ENCODE assay signal across 18 cellular contexts in genomic region chr13:79271616-79272015, GRCh38.
A peak's percentile ranks its signal among the peaks of the same experiment; 100 is the strongest.
DNase-seq lines count a peak whose midpoint lies in the region; ATAC-seq and TF ChIP-seq lines count a peak whose summit lies in the region.
"Had no signal": no experiment of that assay in that cellular context is flagged by ENCODE, and none has a peak within 500 bp of the region (broad histone marks: within the 10 kb centered on the region; RNA-seq: fewer than 3 reads in every experiment).

No MANE protein-coding gene starts in this region.

- H3K4me2 ChIP-seq in neural progenitor cell = peak overlapping the region; percentile 38

- H3K4me1 ChIP-seq in HAP-1 (peaks cover 4% of the 10 kb centered on the region; the same call in 1 of the 2 replicates), endodermal cell (ENCODE audit: control insufficient read depth, insufficient read depth, low read length) (no peaks in the 10 kb centered on the region), neural progenitor cell (peaks cover 35% of the 10 kb centered on the region)
- H3K4me1 ChIP-seq: BE2C, Caco-2 had no signal

- H3K36me3 Mint-ChIP-seq in endodermal cell (ENCODE audit: low read depth) (peaks cover 8% of the 10 kb centered on the region), neural progenitor cell (peaks cover 3% of the 10 kb centered on the region)
- H3K36me3 Mint-ChIP-seq: CD4-positive, CD25-positive, alpha-beta regulatory T cell had no signal

- no peak overlapping the region for H3K27ac ChIP-seq in endodermal cell (ENCODE audit: low read depth, low read length)
- no peak overlapping the region for H3K27ac ChIP-seq in neural progenitor cell

- no peak for ATAC-seq in GM18520 (IDR thresholded peaks at IDR 0.05; ENCODE audit: unreplicated experiment)
- ATAC-seq: GM12878, HCT116 had no signal

- H3K4me3 Mint-ChIP-seq in endodermal cell = no peak overlapping the region
- H3K4me3 Mint-ChIP-seq in neural progenitor cell = no peak overlapping the region
- H3K4me3 Mint-ChIP-seq: CD4-positive, CD25-positive, alpha-beta regulatory T cell had no signal

- H3K9me3 ChIP-seq in HAP-1 (no peaks in the 10 kb centered on the region), endodermal cell (ENCODE audit: control insufficient read depth, low read length) (peaks cover 30% of the 10 kb centered on the region), neural progenitor cell (ENCODE audit: low read depth) (no peaks in the 10 kb centered on the region)
- H3K9me3 ChIP-seq: Caco-2 had no signal

- H3K36me3 ChIP-seq in HAP-1 (replicated peaks) = no peaks in the 10 kb centered on the region
- no peaks in the 10 kb centered on the region for H3K36me3 ChIP-seq in endodermal cell (ENCODE audit: control insufficient read depth, insufficient read depth, low read length)
- H3K36me3 ChIP-seq in neural progenitor cell = peaks cover 7% of the 10 kb centered on the region
- H3K36me3 ChIP-seq: BE2C had no signal

- H3K4me1 Mint-ChIP-seq in endodermal cell = peaks cover 4% of the 10 kb centered on the region
- H3K4me1 Mint-ChIP-seq in neural progenitor cell = peaks cover 8% of the 10 kb centered on the region
- H3K4me1 Mint-ChIP-seq: CD4-positive, CD25-positive, alpha-beta regulatory T cell had no signal

- WGBS in endodermal cell (ENCODE audit: insufficient coverage in 1 of 2, insufficient read length in 1 of 2), 2 experiments = 59% methylated on average over 1 of the region's 1 CpG; no CpG with 5 or more reads in 1 of the 2 experiments

- H3K9ac ChIP-seq in endodermal cell (ENCODE audit: extremely low read depth, low read length, poor library complexity, severe bottlenecking) = no peak overlapping the region
- no peak overlapping the region for H3K9ac ChIP-seq in neural progenitor cell

- H3K27me3 ChIP-seq in HAP-1 (ENCODE audit: low read depth) (0 out of 2 replicates have a peak, but pooled peaks cover 2% of the 10 kb centered on the region), endodermal cell (ENCODE audit: control insufficient read depth, insufficient read depth, low read length, poor library complexity, severe bottlenecking) (no peaks in the 10 kb centered on the region), neural progenitor cell (no peaks in the 10 kb centered on the region)

- H4K20me1 ChIP-seq in neural progenitor cell (ENCODE audit: low read depth) = no peaks in the 10 kb centered on the region

- TF ChIP-seq CTCF in endodermal cell (conservative IDR thresholded peaks at IDR 0.05) = no peak
- no peak for TF ChIP-seq CTCF in neural progenitor cell (IDR thresholded peaks at IDR 0.05)

- H3K9me3 Mint-ChIP-seq in endodermal cell (peaks cover 48% of the 10 kb centered on the region), neural progenitor cell (peaks cover 25% of the 10 kb centered on the region)

- H3K27ac Mint-ChIP-seq in endodermal cell (no peak overlapping the region), neural progenitor cell (no peak overlapping the region)
- H3K27ac Mint-ChIP-seq: CD4-positive, CD25-positive, alpha-beta regulatory T cell had no signal

- H3F3A ChIP-seq in neural progenitor cell (ENCODE audit: low read depth) = peaks cover 24% of the 10 kb centered on the region

- peak; percentile 45 to 77 for DNase-seq in HAP-1 (ENCODE audit: low spot score in 2 of 2)
- peak; percentile 80 for DNase-seq in NCI-H82 treated with DMSO at 0.1 percent for 48 hours (lab: John Stamatoyannopoulos, UW; ENCODE audit: unreplicated experiment)
- no peak for DNase-seq in endodermal cell
- peak; percentile 55 for DNase-seq in neural progenitor cell (ENCODE audit: low spot score)
- no peak for DNase-seq in SHP77 treated with DMSO at 0.1 percent for 48 hours (lab: John Stamatoyannopoulos, UW)
- DNase-seq in T1000 (lab: John Stamatoyannopoulos, UW) = no peak
- no peak for DNase-seq in activated naive CD4-positive, alpha-beta T cell treated with anti-CD3 and anti-CD28 coated beads, Interleukin-2, amount 50 U/mL, for 16 hours
- DNase-seq: ACHN; BE2C; C1 segment of cervical spinal cord; Caco-2; CD4-positive, CD25-positive, alpha-beta regulatory T cell; DMS153; DMS79; KG1 had no signal

- no peak overlapping the region for H2AFZ ChIP-seq in neural progenitor cell (replicated peaks)

- in situ Hi-C loops in HAP-1 (cut with MboI; ENCODE audit: low sequenced_read_pairs) = no loop called here

- no peak overlapping the region for H3K4me3 ChIP-seq in HAP-1
- peak overlapping the region; percentile 5 for H3K4me3 ChIP-seq in endodermal cell (ENCODE audit: low read length)
- no peak overlapping the region for H3K4me3 ChIP-seq in neural progenitor cell
- H3K4me3 ChIP-seq: GM12878 had no signal

- no peaks in the 10 kb centered on the region for H3K79me2 ChIP-seq in neural progenitor cell (ENCODE audit: low read depth)

- H3K27me3 Mint-ChIP-seq in endodermal cell (ENCODE audit: insufficient read depth) (no peaks in the 10 kb centered on the region), neural progenitor cell (ENCODE audit: insufficient read depth, low read depth) (peaks cover 9% of the 10 kb centered on the region)

Comparison
In these comparisons a context has a peak if more than half of its experiments do, and no peak if none do; other contexts are left out.
1. DNase-seq: peak in HAP-1 (2 of 2), NCI-H82 treated with DMSO at 0.1 percent for 48 hours (single experiment) and neural progenitor cell (single experiment); none in endodermal cell (single experiment), SHP77 treated with DMSO at 0.1 percent for 48 hours (single experiment), T1000 (single experiment) and activated naive CD4-positive, alpha-beta T cell treated with anti-CD3 and anti-CD28 coated beads, Interleukin-2, amount 50 U/mL, for 16 hours (single experiment).